Comparison of ENCODE assay signal across 8 cellular contexts in the genomic region with DNA sequence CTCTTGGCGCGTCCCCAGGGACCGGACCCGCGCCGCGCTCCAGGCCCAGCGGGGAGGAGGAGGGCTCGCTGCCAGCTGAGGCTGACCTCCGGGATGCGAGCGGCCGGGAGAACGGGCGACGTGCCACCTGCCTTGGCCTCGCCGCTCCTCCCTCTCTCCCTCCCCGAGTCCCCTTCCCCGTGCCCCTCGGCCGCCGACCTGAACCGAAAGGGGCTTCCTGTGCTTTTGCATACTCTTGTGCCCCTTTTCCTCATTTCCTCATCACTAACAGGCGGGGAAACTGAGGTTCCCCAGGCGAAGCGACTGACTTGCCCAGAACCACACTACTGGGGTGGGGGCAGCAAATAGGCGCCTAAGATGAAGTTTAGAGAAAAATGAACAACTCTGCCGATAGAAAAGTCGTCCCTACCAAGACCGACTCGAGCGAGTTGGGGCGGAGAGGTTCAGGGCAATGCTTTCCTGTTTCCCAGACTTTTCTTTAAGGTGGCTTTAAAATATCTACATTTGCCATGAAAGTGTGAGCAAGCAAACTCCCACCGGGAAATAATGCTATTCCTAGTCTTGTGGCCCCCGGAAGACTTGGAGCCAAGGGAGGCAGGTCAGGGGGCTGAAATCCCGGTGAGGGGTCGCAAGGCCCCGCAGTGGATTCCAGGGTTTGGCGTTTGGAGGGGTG. TPM values are rescaled to one million over a fixed set of nuclear protein-coding genes. Genes with fewer than 3 reads are reported as not detected.
DNase-seq lines count a peak whose midpoint lies in the region; ATAC-seq and TF ChIP-seq lines count a peak whose summit lies in the region.

No MANE protein-coding gene starts in this region.

- TF ChIP-seq CTCF in MCF 10A (IDR thresholded peaks at IDR 0.05; ENCODE audit: unreplicated experiment) (no peak), liver (IDR thresholded peaks at IDR 0.05; ENCODE audit: low read depth, low read length, missing input control) (no peak), thyroid gland (IDR thresholded peaks at IDR 0.05) (peak in 1 of 6 experiments; percentile 37)

- intact Hi-C loops in MCF 10A (cut with micrococcal nuclease) (loop anchor here (1.0 to 2.0 kb wide), 11 partner anchors 30 to 285 kb away; a partner anchor contains a TSS), thyroid gland (cut with DNase I) (loop anchor here (5.0 kb wide), 1 partner anchor 131 kb away; no protein-coding TSS in a partner anchor)

- TF ChIP-seq POLR2A in thyroid gland (IDR thresholded peaks at IDR 0.05) = no peak

- TF ChIP-seq RAD21 in liver (IDR thresholded peaks at IDR 0.05) = no peak

- peaks cover 50% of the 10 kb centered on the region for H3K4me1 Mint-ChIP-seq in MCF 10A (ENCODE audit: insufficient read depth, unreplicated experiment)

- peak overlapping the region; percentile 99 for H3K27ac Mint-ChIP-seq in MCF 10A (ENCODE audit: low read depth, unreplicated experiment)

- CTCF ChIA-PET in MCF 10A (lab: Yijun Ruan, JAX) = interaction anchor here (0.6 to 10.6 kb wide), 38 partner anchors 9 to 281 kb away, joined by 3 to 83 read pairs (median 4); no protein-coding TSS in a partner anchor

- peaks cover 60% of the 10 kb centered on the region for H3K36me3 Mint-ChIP-seq in MCF 10A (ENCODE audit: insufficient read depth, unreplicated experiment)

- peak overlapping the region; percentile 98 for H3K4me3 Mint-ChIP-seq in MCF 10A (ENCODE audit: unreplicated experiment)

- POLR2A ChIA-PET in MCF 10A (lab: Yijun Ruan, JAX) = interaction anchor here (0.7 to 22.0 kb wide), 44 partner anchors 8 to 363 kb away, joined by 3 to 1263 read pairs (median 8); a partner anchor contains a TSS

- peak overlapping the region; percentile 97 to 98 for H3K9ac ChIP-seq in liver (ENCODE audit: low read depth in 1 of 2, low read length in 2 of 2)

- no peaks in the 10 kb centered on the region for H3K9me3 ChIP-seq in liver (ENCODE audit: control insufficient read depth in 4 of 4, low read length in 3 of 4)
- H3K9me3 ChIP-seq in thyroid gland = no peaks in the 10 kb centered on the region

- under 1% methylated on average over 40 of the region's 40 CpGs for WGBS in liver
- WGBS in thyroid gland, 2 donors = 1 to 2% methylated on average over 25 to 26 of the region's 40 CpGs

- DNase-seq in NCI-H82 (lab: John Stamatoyannopoulos, UW) (peak; percentile 61), NCI-H82 treated with DMSO at 0.1 percent for 48 hours (lab: John Stamatoyannopoulos, UW; ENCODE audit: unreplicated experiment) (no peak), NCI-H748 treated with DMSO at 0.1 percent for 48 hours (lab: John Stamatoyannopoulos, UW) (peak; percentile 56), MCF 10A (ENCODE audit: unreplicated experiment) (peak; percentile 80), thyroid gland (peak in 1 of 2 donors; percentile 43), NCI-H774 (lab: John Stamatoyannopoulos, UW) (no peak)

- no peaks in the 10 kb centered on the region for H3K27me3 Mint-ChIP-seq in MCF 10A (ENCODE audit: insufficient read depth, unreplicated experiment)

- BruUV-seq in MCF 10A (replicated peaks; lab: Mats Ljungman, UMichigan) = no TSS peak

- no peaks in the 10 kb centered on the region for H3K27me3 ChIP-seq in liver (ENCODE audit: control insufficient read depth in 4 of 4, insufficient read depth in 4 of 4, low read length in 3 of 4)
- no peaks in the 10 kb centered on the region for H3K27me3 ChIP-seq in thyroid gland

- H3K36me3 ChIP-seq in liver (ENCODE audit: control insufficient read depth in 4 of 4, insufficient read depth in 3 of 4, low read depth in 1 of 4, low read length in 3 of 4) (peaks cover 0 to 28% (median 13%) of the 10 kb centered on the region in 4 donors), thyroid gland (peaks cover 34 to 39% of the 10 kb centered on the region in 2 donors)

- H3K4me1 ChIP-seq in liver (ENCODE audit: control insufficient read depth in 4 of 4, insufficient read depth in 4 of 4, low read length in 3 of 4) (peaks cover 0 to 36% (median 20%) of the 10 kb centered on the region in 4 donors), thyroid gland (peaks cover 25 to 36% of the 10 kb centered on the region in 2 donors)

- peak overlapping the region; percentile 96 to 99 for H3K27ac ChIP-seq in liver (ENCODE audit: low read depth in 1 of 2, low read length in 2 of 2)
- H3K27ac ChIP-seq in thyroid gland = peak overlapping the region; percentile 96 to 100 (median 99)

- ATAC-seq in esophagus mucosa = no peak

- H3K4me3 ChIP-seq in liver (ENCODE audit: low read depth in 1 of 3, low read length in 3 of 3) (peak overlapping the region; percentile 3 to 45 (median 24)), thyroid gland (replicated peaks in 1 of 3) (peak overlapping the region in 2 of 3 donors; percentile 2 to 39)

- no peaks in the 10 kb centered on the region for H3K9me3 Mint-ChIP-seq in MCF 10A (ENCODE audit: unreplicated experiment)

TF ChIP-seq in liver, 16 proteins besides CTCF, POLR2A, EP300 and RAD21:
- TF ChIP-seq HNF4A (conservative IDR thresholded peaks at IDR 0.05) (no peak), SP1 (IDR thresholded peaks at IDR 0.05) (no peak), HNF4G (IDR thresholded peaks at IDR 0.05) (no peak), FOXA1 (IDR thresholded peaks at IDR 0.05) (no peak), NR2F2 (IDR thresholded peaks at IDR 0.05) (no peak), EGR1 (IDR thresholded peaks at IDR 0.05; ENCODE audit: low read depth in 2 of 2) (no peak), FOXA2 (IDR thresholded peaks at IDR 0.05) (no peak), RXRA (IDR thresholded peaks at IDR 0.05) (no peak), JUND (IDR thresholded peaks at IDR 0.05) (no peak), GABPA (IDR thresholded peaks at IDR 0.05 in 1 of 2, conservative IDR thresholded peaks at IDR 0.05 in 1 of 2) (no peak), TAF1 (conservative IDR thresholded peaks at IDR 0.05) (no peak)
- TF ChIP-seq, protein P1, sequence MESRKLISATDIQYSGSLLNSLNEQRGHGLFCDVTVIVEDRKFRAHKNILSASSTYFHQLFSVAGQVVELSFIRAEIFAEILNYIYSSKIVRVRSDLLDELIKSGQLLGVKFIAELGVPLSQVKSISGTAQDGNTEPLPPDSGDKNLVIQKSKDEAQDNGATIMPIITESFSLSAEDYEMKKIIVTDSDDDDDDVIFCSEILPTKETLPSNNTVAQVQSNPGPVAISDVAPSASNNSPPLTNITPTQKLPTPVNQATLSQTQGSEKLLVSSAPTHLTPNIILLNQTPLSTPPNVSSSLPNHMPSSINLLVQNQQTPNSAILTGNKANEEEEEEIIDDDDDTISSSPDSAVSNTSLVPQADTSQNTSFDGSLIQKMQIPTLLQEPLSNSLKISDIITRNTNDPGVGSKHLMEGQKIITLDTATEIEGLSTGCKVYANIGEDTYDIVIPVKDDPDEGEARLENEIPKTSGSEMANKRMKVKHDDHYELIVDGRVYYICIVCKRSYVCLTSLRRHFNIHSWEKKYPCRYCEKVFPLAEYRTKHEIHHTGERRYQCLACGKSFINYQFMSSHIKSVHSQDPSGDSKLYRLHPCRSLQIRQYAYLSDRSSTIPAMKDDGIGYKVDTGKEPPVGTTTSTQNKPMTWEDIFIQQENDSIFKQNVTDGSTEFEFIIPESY (IDR thresholded peaks at IDR 0.05) = no peak
- TF ChIP-seq, protein P2, sequence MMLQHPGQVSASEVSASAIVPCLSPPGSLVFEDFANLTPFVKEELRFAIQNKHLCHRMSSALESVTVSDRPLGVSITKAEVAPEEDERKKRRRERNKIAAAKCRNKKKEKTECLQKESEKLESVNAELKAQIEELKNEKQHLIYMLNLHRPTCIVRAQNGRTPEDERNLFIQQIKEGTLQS (IDR thresholded peaks at IDR 0.05) = no peak
- TF ChIP-seq, protein P3, sequence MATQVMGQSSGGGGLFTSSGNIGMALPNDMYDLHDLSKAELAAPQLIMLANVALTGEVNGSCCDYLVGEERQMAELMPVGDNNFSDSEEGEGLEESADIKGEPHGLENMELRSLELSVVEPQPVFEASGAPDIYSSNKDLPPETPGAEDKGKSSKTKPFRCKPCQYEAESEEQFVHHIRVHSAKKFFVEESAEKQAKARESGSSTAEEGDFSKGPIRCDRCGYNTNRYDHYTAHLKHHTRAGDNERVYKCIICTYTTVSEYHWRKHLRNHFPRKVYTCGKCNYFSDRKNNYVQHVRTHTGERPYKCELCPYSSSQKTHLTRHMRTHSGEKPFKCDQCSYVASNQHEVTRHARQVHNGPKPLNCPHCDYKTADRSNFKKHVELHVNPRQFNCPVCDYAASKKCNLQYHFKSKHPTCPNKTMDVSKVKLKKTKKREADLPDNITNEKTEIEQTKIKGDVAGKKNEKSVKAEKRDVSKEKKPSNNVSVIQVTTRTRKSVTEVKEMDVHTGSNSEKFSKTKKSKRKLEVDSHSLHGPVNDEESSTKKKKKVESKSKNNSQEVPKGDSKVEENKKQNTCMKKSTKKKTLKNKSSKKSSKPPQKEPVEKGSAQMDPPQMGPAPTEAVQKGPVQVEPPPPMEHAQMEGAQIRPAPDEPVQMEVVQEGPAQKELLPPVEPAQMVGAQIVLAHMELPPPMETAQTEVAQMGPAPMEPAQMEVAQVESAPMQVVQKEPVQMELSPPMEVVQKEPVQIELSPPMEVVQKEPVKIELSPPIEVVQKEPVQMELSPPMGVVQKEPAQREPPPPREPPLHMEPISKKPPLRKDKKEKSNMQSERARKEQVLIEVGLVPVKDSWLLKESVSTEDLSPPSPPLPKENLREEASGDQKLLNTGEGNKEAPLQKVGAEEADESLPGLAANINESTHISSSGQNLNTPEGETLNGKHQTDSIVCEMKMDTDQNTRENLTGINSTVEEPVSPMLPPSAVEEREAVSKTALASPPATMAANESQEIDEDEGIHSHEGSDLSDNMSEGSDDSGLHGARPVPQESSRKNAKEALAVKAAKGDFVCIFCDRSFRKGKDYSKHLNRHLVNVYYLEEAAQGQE (IDR thresholded peaks at IDR 0.05) = no peak
- TF ChIP-seq, protein P4, sequence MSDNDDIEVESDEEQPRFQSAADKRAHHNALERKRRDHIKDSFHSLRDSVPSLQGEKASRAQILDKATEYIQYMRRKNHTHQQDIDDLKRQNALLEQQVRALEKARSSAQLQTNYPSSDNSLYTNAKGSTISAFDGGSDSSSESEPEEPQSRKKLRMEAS (IDR thresholded peaks at IDR 0.05) = no peak

RNA-seq across cellular contexts. Expression of a gene that starts 0.6 kb away (rescaled TPM):
- 594 and 611 TPM in 2 replicates for total RNA-seq in MCF 10A (2022)
- total RNA-seq in liver = 10 to 100 TPM; 53.2 to 95.0 TPM
- 100 to 1,000 TPM; 124 to 237 TPM for polyA plus RNA-seq in liver
- 1,000 to 10,000 TPM in 1 of 4 donors, 100 to 1,000 TPM in 3; 613 to 1,025 (median 690) TPM for total RNA-seq in thyroid gland
- total RNA-seq in esophagus mucosa = 101 TPM

Comparison
In these comparisons a context has a peak if more than half of its experiments do, and no peak if none do; other contexts are left out.
1. DNase-seq: peak in NCI-H82 (single experiment), NCI-H748 treated with DMSO at 0.1 percent for 48 hours (single experiment) and MCF 10A (single experiment); none in NCI-H82 treated with DMSO at 0.1 percent for 48 hours (single experiment) and NCI-H774 (single experiment).